In the genomic region with DNA sequence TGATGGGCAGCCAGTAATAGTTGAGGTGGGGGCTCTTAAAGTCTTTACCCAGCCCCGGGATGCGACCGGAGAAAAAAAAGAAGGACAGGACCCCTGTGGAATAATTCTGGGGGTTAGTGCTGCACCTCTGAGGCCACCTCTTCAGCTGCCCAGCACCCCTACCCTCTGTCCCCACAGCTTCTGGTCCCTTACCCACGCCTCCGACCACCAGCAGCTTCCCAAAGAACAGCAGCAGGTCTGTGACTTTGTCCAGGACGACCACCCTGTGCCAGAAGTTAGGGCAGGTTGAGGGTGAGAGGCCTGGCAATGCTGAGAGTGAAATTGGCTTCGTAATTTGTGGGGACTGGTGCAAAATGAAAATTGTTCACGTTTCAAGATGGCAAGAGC, we compare ENCODE assay signal across 18 cellular contexts. TPM values are rescaled to one million over a fixed set of nuclear protein-coding genes. Genes with fewer than 3 reads are reported as not detected.
DNase-seq lines count a peak whose midpoint lies in the region; ATAC-seq, FAIRE-seq and TF ChIP-seq lines count a peak whose summit lies in the region.
"Had no signal": no experiment of that assay in that cellular context is flagged by ENCODE, and none has a peak within 500 bp of the region (broad histone marks: within the 10 kb centered on the region; RNA-seq: fewer than 3 reads in every experiment).

No MANE protein-coding gene starts in this region.

- no peaks in the 10 kb centered on the region for H3K9me3 Mint-ChIP-seq in T-helper 2 cell treated with Interferon-gamma antibody and Interleukin-4, amounts not matched to agents 5 μg/mL and 100 μg/mL, for 36 hours
- H3K9me3 Mint-ChIP-seq in neural progenitor cell, result no peaks in the 10 kb centered on the region
- H3K9me3 Mint-ChIP-seq: activated CD4-positive, alpha-beta T cell treated with anti-CD3 and anti-CD28 coated beads, Interleukin-2, amount 10 ng/mL, durations not matched to agents 24 days and 14 days; immature natural killer cell had no signal

- H3K79me2 ChIP-seq in Loucy (ENCODE audit: insufficient read depth, low read length), result peaks cover 15% of the 10 kb centered on the region
- peaks cover 24% of the 10 kb centered on the region for H3K79me2 ChIP-seq in K562 (ENCODE audit: control insufficient read depth, insufficient read depth, low read length)
- H3K79me2 ChIP-seq in neural progenitor cell (ENCODE audit: low read depth), result peaks cover 6% of the 10 kb centered on the region

- intact Hi-C loops in K562 (cut with micrococcal nuclease), result no loop called here

- H3K9ac ChIP-seq in Loucy (ENCODE audit: low read depth, low read length, poor library complexity, severe bottlenecking) (peak overlapping the region; percentile 89), K562 (ENCODE audit: insufficient read depth in 1 of 2, low read depth in 2 of 2, low read length in 2 of 2) (peak overlapping the region in 1 of 2 experiments; percentile 74; a peak in 2 of 4 replicates), neural progenitor cell (no peak overlapping the region)

- CTCF ChIA-PET in K562 (lab: Yijun Ruan, JAX; ENCODE audit: low intra/inter-chr PET ratio), result interaction anchor here (0.8 kb wide), 1 partner anchor 92 kb away, joined by 4 read pairs; no protein-coding TSS in a partner anchor

- FAIRE-seq in K562 (lab: Jason Lieb, UNC), result no peak

- ATAC-seq in K562, result no peak
- ATAC-seq in GM18502 (IDR thresholded peaks at IDR 0.05; ENCODE audit: poor library complexity, unreplicated experiment), result no peak
- ATAC-seq: heart left ventricle had no signal

- peaks cover 19% of the 10 kb centered on the region for H3K4me1 Mint-ChIP-seq in T-helper 2 cell treated with Interferon-gamma antibody and Interleukin-4, amounts not matched to agents 5 μg/mL and 100 μg/mL, for 36 hours (ENCODE audit: low read depth)
- H3K4me1 Mint-ChIP-seq in neural progenitor cell, result peaks cover 42% of the 10 kb centered on the region

- H3K27me3 Mint-ChIP-seq in T-helper 2 cell treated with Interferon-gamma antibody and Interleukin-4, amounts not matched to agents 5 μg/mL and 100 μg/mL, for 36 hours (ENCODE audit: low read depth), result no peaks in the 10 kb centered on the region
- H3K27me3 Mint-ChIP-seq in neural progenitor cell (ENCODE audit: insufficient read depth, low read depth), result peaks cover 10% of the 10 kb centered on the region
- H3K27me3 Mint-ChIP-seq: progenitor cell of endocrine pancreas had no signal

- peaks cover 8% of the 10 kb centered on the region for H3K9me1 ChIP-seq in K562 (ENCODE audit: control insufficient read depth, insufficient read depth, low read length)

- peak overlapping the region; percentile 96 for H3K4me3 ChIP-seq in Loucy (ENCODE audit: low read length, poor library complexity, severe bottlenecking)
- no peak overlapping the region for H3K4me3 ChIP-seq in K562
- no peak overlapping the region for H3K4me3 ChIP-seq in neural progenitor cell

- peak overlapping the region; percentile 34 for H3K4me3 Mint-ChIP-seq in T-helper 2 cell treated with Interferon-gamma antibody and Interleukin-4, amounts not matched to agents 5 μg/mL and 100 μg/mL, for 36 hours
- peak overlapping the region; percentile 98 for H3K4me3 Mint-ChIP-seq in neural progenitor cell

- peak overlapping the region; percentile 92 for H3K4me2 ChIP-seq in Loucy (ENCODE audit: low read depth, low read length, poor library complexity, severe bottlenecking)
- no peak overlapping the region for H3K4me2 ChIP-seq in K562 (ENCODE audit: insufficient read depth, low read length)
- H3K4me2 ChIP-seq in neural progenitor cell, result peak overlapping the region; percentile 74

- in situ Hi-C loops in K562 (cut with MboI), result loop anchor here (5.0 kb wide), 1 partner anchor 203 kb away; a partner anchor contains a TSS
- in situ Hi-C loops in G401 (cut with HindIII; ENCODE audit: low sequenced_read_pairs), result no loop called here

- POLR2A ChIA-PET in K562 (lab: Yijun Ruan, JAX), result interaction anchor here (0.7 to 4.3 kb wide), 13 partner anchors 11 to 212 kb away, joined by 3 to 123 read pairs (median 5); a partner anchor contains a TSS

- no peak for TF ChIP-seq RAD21 in K562 (CRISPR knock-in tag; conservative IDR thresholded peaks at IDR 0.05 in 1 of 2, IDR thresholded peaks at IDR 0.05 in 1 of 2)

- H3K4me1 ChIP-seq in Loucy (ENCODE audit: insufficient read depth, low read length, poor library complexity, severe bottlenecking), result peaks cover 21% of the 10 kb centered on the region
- peaks cover 13 to 49% of the 10 kb centered on the region in 2 experiments; a peak in 4 of 5 replicates for H3K4me1 ChIP-seq in K562 (replicated peaks in 1 of 2; ENCODE audit: control insufficient read depth in 2 of 2, insufficient read depth in 2 of 2, low read length in 2 of 2)
- no peaks in the 10 kb centered on the region for H3K4me1 ChIP-seq in neural progenitor cell

- 71% methylated on average over 8 of the region's 8 CpGs for WGBS in K562 (ENCODE audit: insufficient coverage, low coverage, missing lambda C conversion rate)

- H2AFZ ChIP-seq in Loucy (ENCODE audit: low read length) (no peak overlapping the region), K562 (ENCODE audit: low read depth, low read length) (no peak overlapping the region), neural progenitor cell (replicated peaks) (no peak overlapping the region)

- H3K27ac ChIP-seq in K562 (ENCODE audit: extremely low read depth, low read depth, low read length) (no peak overlapping the region), neural progenitor cell (no peak overlapping the region)

- H4K20me1 ChIP-seq in Loucy (ENCODE audit: insufficient read depth, low read length, poor library complexity, severe bottlenecking) (no peaks in the 10 kb centered on the region), K562 (replicated peaks; ENCODE audit: control insufficient read depth, insufficient read depth, low read length) (no peaks in the 10 kb centered on the region), neural progenitor cell (ENCODE audit: low read depth) (no peaks in the 10 kb centered on the region)

- no peaks in the 10 kb centered on the region for H3K9me2 ChIP-seq in Loucy (replicated peaks; ENCODE audit: low read depth, low read length)

- no peak for TF ChIP-seq POLR2A in K562 (conservative IDR thresholded peaks at IDR 0.05)

- no peaks in the 10 kb centered on the region for H3K27me3 ChIP-seq in Loucy (ENCODE audit: insufficient read depth, low read length, poor library complexity, severe bottlenecking)
- peaks cover 0 to 4% of the 10 kb centered on the region in 2 experiments; a peak in 2 of 5 replicates for H3K27me3 ChIP-seq in K562 (ENCODE audit: control insufficient read depth in 2 of 2, insufficient read depth in 2 of 2, low read length in 2 of 2)
- H3K27me3 ChIP-seq in neural progenitor cell, result no peaks in the 10 kb centered on the region
- H3K27me3 ChIP-seq: heart left ventricle had no signal

- no TSS peak for BruUV-seq in K562 (replicated peaks; lab: Mats Ljungman, UMichigan)

- TF ChIP-seq EP300 in K562 (IDR thresholded peaks at IDR 0.05; ENCODE audit: low read length), result no peak

- H3K36me3 ChIP-seq in Loucy (ENCODE audit: insufficient read depth, low read length) (no peaks in the 10 kb centered on the region), K562 (ENCODE audit: control insufficient read depth, insufficient read depth, low read length) (peaks cover 32% of the 10 kb centered on the region; the same call in 2 of the 3 replicates), neural progenitor cell (no peaks in the 10 kb centered on the region)

- peaks cover 5% of the 10 kb centered on the region for H3K36me3 Mint-ChIP-seq in T-helper 2 cell treated with Interferon-gamma antibody and Interleukin-4, amounts not matched to agents 5 μg/mL and 100 μg/mL, for 36 hours (ENCODE audit: low read depth)
- H3K36me3 Mint-ChIP-seq in neural progenitor cell, result peaks cover 3% of the 10 kb centered on the region

- no peak overlapping the region for H3K27ac Mint-ChIP-seq in T-helper 2 cell treated with Interferon-gamma antibody and Interleukin-4, amounts not matched to agents 5 μg/mL and 100 μg/mL, for 36 hours
- H3K27ac Mint-ChIP-seq in neural progenitor cell, result peak overlapping the region; percentile 34

- TF ChIP-seq CTCF in Loucy (conservative IDR thresholded peaks at IDR 0.05; ENCODE audit: low read length) (no peak), K562 (IDR thresholded peaks at IDR 0.05 in 2 of 3, conservative IDR thresholded peaks at IDR 0.05 in 1 of 3; ENCODE audit: insufficient read depth in 2 of 3, low read depth in 1 of 3, low read length in 3 of 3) (no peak), neural progenitor cell (IDR thresholded peaks at IDR 0.05) (no peak)

- no peaks in the 10 kb centered on the region for H3F3A ChIP-seq in Loucy (ENCODE audit: low read depth)
- peaks cover 28% of the 10 kb centered on the region for H3F3A ChIP-seq in neural progenitor cell (ENCODE audit: low read depth)

- H3K9me3 ChIP-seq in Loucy (ENCODE audit: insufficient read depth, low read depth, low read length), result no peaks in the 10 kb centered on the region
- no peaks in the 10 kb centered on the region for H3K9me3 ChIP-seq in K562 (replicated peaks; ENCODE audit: control insufficient read depth, insufficient read depth, low read depth, low read length)
- no peaks in the 10 kb centered on the region for H3K9me3 ChIP-seq in neural progenitor cell (ENCODE audit: low read depth)
- H3K9me3 ChIP-seq: heart left ventricle had no signal

- no peak for DNase-seq in T-helper 2 cell treated with Interferon-gamma antibody and Interleukin-4, amounts not matched to agents 5 μg/mL and 100 μg/mL, for 36 hours (ENCODE audit: low spot score)
- DNase-seq in T-helper 2 cell, result no peak
- DNase-seq in K562 (ENCODE audit: extremely low read depth in 1 of 4, low spot score in 3 of 4), result no peak
- DNase-seq in neural progenitor cell (ENCODE audit: low spot score), result no peak
- no peak for DNase-seq in G401 (ENCODE audit: low spot score)
- DNase-seq in AG08396 (ENCODE audit: low spot score), result no peak
- DNase-seq: 8988T; activated CD4-positive, alpha-beta T cell treated with anti-CD3 and anti-CD28 coated beads, Interleukin-2, amount 10 ng/mL, durations not matched to agents 24 days and 14 days; activated naive CD4-positive, alpha-beta T cell; activated T-cell treated with anti-CD3 and anti-CD28 coated beads for 4 hours; heart left ventricle; immature natural killer cell; NCI-H187; NCI-H2227 treated with DMSO at 0.1 percent for 48 hours; RPMI8226 had no signal

RNA-seq across cellular contexts. Expression of a gene that starts 2.2 kb away (rescaled TPM):
- 67.7 and 179 TPM in 2 replicates for total RNA-seq in K562 (2011; cell fraction: chromatin; rRNA removed; ENCODE audit: low replicate concordance)
- 199 and 231 TPM in 2 replicates for total RNA-seq in K562 (2011; cell fraction: nucleolus; rRNA removed)
- 148 and 162 TPM in 2 replicates for total RNA-seq in K562 (2011; cell fraction: nucleoplasm; rRNA removed)
- total RNA-seq in K562 (2014; rRNA removed) (50.3 and 54.0 TPM in 2 replicates), K562 (2014; rRNA removed; fragmentation: Illumina TruSeq; extraction: Trizol) (30.9 and 33.6 TPM in 2 replicates), K562 (2015; rRNA removed; fragmentation: Illumina TruSeq; extraction: Trizol) (63.9 and 64.3 TPM in 2 replicates), K562 (2021) (44.8 and 51.0 TPM in 2 replicates), neural progenitor cell (ENCODE audit: low replicate concordance) (17.4 and 30.3 TPM in 2 replicates)
- polyA plus RNA-seq in K562 (2011; rRNA removed) (67.8 and 79.4 TPM in 2 replicates), K562 (2014; fragmentation: Illumina TruSeq; extraction: Trizol) (53.4 and 60.3 TPM in 2 replicates), K562 (2014; fragmentation: Nextera tagmentation; extraction: Ambion mirVana) (10 to 100 TPM; 14.8 to 20.6 TPM), K562 (2014; rRNA removed) (51.5 and 51.9 TPM in 2 replicates)
- 96.7 and 120 TPM in 2 replicates for polyA plus RNA-seq in K562 (2011; cell fraction: cytosol; rRNA removed)
- polyA plus RNA-seq in K562 (2011; cell fraction: nucleus; rRNA removed), result 72.0 and 94.4 TPM in 2 replicates
- 72.5 and 193 TPM in 2 replicates for polyA plus RNA-seq in K562 (2012)
- polyA minus RNA-seq in K562 (2011; rRNA and poly(A)+ RNA removed), result 39.7 and 44.9 TPM in 2 replicates
- 32.9 and 34.4 TPM in 2 replicates for polyA minus RNA-seq in K562 (2011; cell fraction: cytosol; rRNA and poly(A)+ RNA removed)
- 21.7 and 26.9 TPM in 2 replicates for polyA minus RNA-seq in K562 (2011; cell fraction: nucleus; rRNA and poly(A)+ RNA removed)
- total RNA-seq in G401 (2014; rRNA removed; shearing (Covaris generic)), result 212 and 231 TPM in 2 replicates

RNA-seq across cellular contexts. Expression of a gene that starts 14.0 kb away (rescaled TPM):
- total RNA-seq in K562 (2011; cell fraction: chromatin; rRNA removed; ENCODE audit: low replicate concordance), result 13.6 and 22.5 TPM in 2 replicates
- total RNA-seq in K562 (2011; cell fraction: nucleolus; rRNA removed), result 16.0 and 16.6 TPM in 2 replicates
- 10.0 and 15.2 TPM in 2 replicates for total RNA-seq in K562 (2011; cell fraction: nucleoplasm; rRNA removed)
- 7.9 and 9.8 TPM in 2 replicates for total RNA-seq in K562 (2014; rRNA removed)
- total RNA-seq in K562 (2014; rRNA removed; fragmentation: Illumina TruSeq; extraction: Trizol), result 7.3 and 10.3 TPM in 2 replicates
- 9.2 and 11.2 TPM in 2 replicates for total RNA-seq in K562 (2015; rRNA removed; fragmentation: Illumina TruSeq; extraction: Trizol)
- 13.6 and 18.6 TPM in 2 replicates for total RNA-seq in K562 (2021)
- 11.2 and 13.0 TPM in 2 replicates for polyA plus RNA-seq in K562 (2011; rRNA removed)
- polyA plus RNA-seq in K562 (2011; cell fraction: cytosol; rRNA removed), result 9.9 and 10.0 TPM in 2 replicates
- 15.2 and 17.2 TPM in 2 replicates for polyA plus RNA-seq in K562 (2011; cell fraction: nucleus; rRNA removed)
- 10.3 and 17.3 TPM in 2 replicates for polyA plus RNA-seq in K562 (2012)
- 12.1 and 13.0 TPM in 2 replicates for polyA plus RNA-seq in K562 (2014; fragmentation: Illumina TruSeq; extraction: Trizol)
- 10 to 100 TPM in 1 of 2 experiments, 1 to 10 TPM in 1; 9.0 to 12.8 TPM for polyA plus RNA-seq in K562 (2014; fragmentation: Nextera tagmentation; extraction: Ambion mirVana)
- polyA plus RNA-seq in K562 (2014; rRNA removed), result 13.6 TPM in 2 replicates
- 2.9 and 3.4 TPM in 2 replicates for polyA minus RNA-seq in K562 (2011; rRNA and poly(A)+ RNA removed)
- polyA minus RNA-seq in K562 (2011; cell fraction: cytosol; rRNA and poly(A)+ RNA removed), result 1.4 and 4.3 TPM in 2 replicates
- polyA minus RNA-seq in K562 (2011; cell fraction: nucleus; rRNA and poly(A)+ RNA removed), result 4.2 and 5.8 TPM in 2 replicates
- 0.32 and 0.93 TPM in 2 replicates for total RNA-seq in neural progenitor cell (ENCODE audit: low replicate concordance)
- total RNA-seq in G401 (2014; rRNA removed; shearing (Covaris generic)), result 0.18 and 0.41 TPM in 2 replicates
- total RNA-seq: activated CD4-positive, alpha-beta T cell treated with anti-CD3 and anti-CD28 coated beads, Interleukin-2, amount 10 ng/mL, durations not matched to agents 24 days and 14 days; heart left ventricle had no signal
- polyA plus RNA-seq: immature natural killer cell had no signal

RNA-seq across cellular contexts. Expression of a gene that starts 32.7 kb away (rescaled TPM):
- total RNA-seq in K562 (2011; cell fraction: chromatin; rRNA removed; ENCODE audit: low replicate concordance), result 69.0 and 119 TPM in 2 replicates
- total RNA-seq in K562 (2011; cell fraction: nucleolus; rRNA removed), result 74.9 and 75.4 TPM in 2 replicates
- 62.5 and 71.7 TPM in 2 replicates for total RNA-seq in K562 (2011; cell fraction: nucleoplasm; rRNA removed)
- total RNA-seq in K562 (2014; rRNA removed) (42.0 and 61.8 TPM in 2 replicates), K562 (2014; rRNA removed; fragmentation: Illumina TruSeq; extraction: Trizol) (16.5 and 24.5 TPM in 2 replicates), K562 (2015; rRNA removed; fragmentation: Illumina TruSeq; extraction: Trizol) (38.5 and 42.9 TPM in 2 replicates), K562 (2021) (61.7 and 63.8 TPM in 2 replicates), neural progenitor cell (ENCODE audit: low replicate concordance) (93.3 and 189 TPM in 2 replicates)
- polyA plus RNA-seq in K562 (2011; rRNA removed) (29.1 and 49.4 TPM in 2 replicates), K562 (2014; fragmentation: Illumina TruSeq; extraction: Trizol) (56.5 and 61.4 TPM in 2 replicates), K562 (2014; fragmentation: Nextera tagmentation; extraction: Ambion mirVana) (1 to 10 TPM; 2.1 to 4.1 TPM), K562 (2014; rRNA removed) (41.2 and 44.9 TPM in 2 replicates)
- 39.1 and 46.6 TPM in 2 replicates for polyA plus RNA-seq in K562 (2011; cell fraction: cytosol; rRNA removed)
- polyA plus RNA-seq in K562 (2011; cell fraction: nucleus; rRNA removed), result 121 and 148 TPM in 2 replicates
- polyA plus RNA-seq in K562 (2012), result 70.5 and 80.9 TPM in 2 replicates
- 31.6 and 42.3 TPM in 2 replicates for polyA minus RNA-seq in K562 (2011; rRNA and poly(A)+ RNA removed)
- 38.8 and 54.2 TPM in 2 replicates for polyA minus RNA-seq in K562 (2011; cell fraction: cytosol; rRNA and poly(A)+ RNA removed)
- polyA minus RNA-seq in K562 (2011; cell fraction: nucleus; rRNA and poly(A)+ RNA removed), result 16.0 and 25.3 TPM in 2 replicates
- total RNA-seq in G401 (2014; rRNA removed; shearing (Covaris generic)), result 57.7 and 95.3 TPM in 2 replicates

RNA-seq across cellular contexts. Expression of a gene that starts 37.1 kb away (rescaled TPM):
- 2.2 and 5.9 TPM in 2 replicates for total RNA-seq in K562 (2011; cell fraction: chromatin; rRNA removed; ENCODE audit: low replicate concordance)
- total RNA-seq in K562 (2011; cell fraction: nucleolus; rRNA removed), result 6.8 and 7.0 TPM in 2 replicates
- 2.7 and 2.9 TPM in 2 replicates for total RNA-seq in K562 (2011; cell fraction: nucleoplasm; rRNA removed)
- total RNA-seq in K562 (2014; rRNA removed) (4.6 and 9.6 TPM in 2 replicates), K562 (2014; rRNA removed; fragmentation: Illumina TruSeq; extraction: Trizol) (1.4 and 1.9 TPM in 2 replicates), K562 (2015; rRNA removed; fragmentation: Illumina TruSeq; extraction: Trizol) (6.3 and 7.0 TPM in 2 replicates), K562 (2021) (9.9 and 12.4 TPM in 2 replicates), neural progenitor cell (ENCODE audit: low replicate concordance) (8.4 and 25.6 TPM in 2 replicates)
- polyA plus RNA-seq in K562 (2011; rRNA removed) (2.6 and 4.1 TPM in 2 replicates), K562 (2014; fragmentation: Illumina TruSeq; extraction: Trizol) (7.0 and 12.4 TPM in 2 replicates), K562 (2014; fragmentation: Nextera tagmentation; extraction: Ambion mirVana) (under 1 TPM in 1 of 2 experiments, not detected in 1; 0.03 TPM), K562 (2014; rRNA removed) (9.1 and 10.4 TPM in 2 replicates)
- polyA plus RNA-seq in K562 (2011; cell fraction: cytosol; rRNA removed), result 4.1 and 8.1 TPM in 2 replicates
- 3.8 and 4.9 TPM in 2 replicates for polyA plus RNA-seq in K562 (2011; cell fraction: nucleus; rRNA removed)
- polyA plus RNA-seq in K562 (2012), result 15.0 and 15.4 TPM in 2 replicates
- polyA minus RNA-seq in K562 (2011; rRNA and poly(A)+ RNA removed), result 2.7 and 3.1 TPM in 2 replicates
- polyA minus RNA-seq in K562 (2011; cell fraction: cytosol; rRNA and poly(A)+ RNA removed), result 6.1 and 6.5 TPM in 2 replicates
- polyA minus RNA-seq in K562 (2011; cell fraction: nucleus; rRNA and poly(A)+ RNA removed), result 5.0 and 8.6 TPM in 2 replicates
- 20.0 and 22.3 TPM in 2 replicates for total RNA-seq in G401 (2014; rRNA removed; shearing (Covaris generic))
- polyA plus RNA-seq: immature natural killer cell had no signal

RNA-seq across cellular contexts. Expression of a gene that starts 37.3 kb away (rescaled TPM):
- total RNA-seq in K562 (2011; cell fraction: chromatin; rRNA removed; ENCODE audit: low replicate concordance), result 76.7 and 167 TPM in 2 replicates
- total RNA-seq in K562 (2011; cell fraction: nucleolus; rRNA removed), result 343 and 450 TPM in 2 replicates
- total RNA-seq in K562 (2011; cell fraction: nucleoplasm; rRNA removed), result 165 and 255 TPM in 2 replicates
- 197 and 320 TPM in 2 replicates for total RNA-seq in K562 (2014; rRNA removed)
- 24.2 and 51.2 TPM in 2 replicates for total RNA-seq in K562 (2014; rRNA removed; fragmentation: Illumina TruSeq; extraction: Trizol)
- total RNA-seq in K562 (2015; rRNA removed; fragmentation: Illumina TruSeq; extraction: Trizol), result 164 and 185 TPM in 2 replicates
- total RNA-seq in K562 (2021), result 227 and 299 TPM in 2 replicates
- polyA plus RNA-seq in K562 (2011; rRNA removed), result 35.3 and 91.9 TPM in 2 replicates
- polyA plus RNA-seq in K562 (2011; cell fraction: cytosol; rRNA removed), result 65.1 and 127 TPM in 2 replicates
- 111 and 176 TPM in 2 replicates for polyA plus RNA-seq in K562 (2011; cell fraction: nucleus; rRNA removed)
- polyA plus RNA-seq in K562 (2012), result 222 and 255 TPM in 2 replicates
- 49.0 and 89.3 TPM in 2 replicates for polyA plus RNA-seq in K562 (2014; fragmentation: Illumina TruSeq; extraction: Trizol)
- under 1 TPM; 0.27 to 0.62 TPM for polyA plus RNA-seq in K562 (2014; fragmentation: Nextera tagmentation; extraction: Ambion mirVana)
- polyA plus RNA-seq in K562 (2014; rRNA removed), result 81.7 and 86.4 TPM in 2 replicates
- polyA minus RNA-seq in K562 (2011; rRNA and poly(A)+ RNA removed), result 85.7 and 121 TPM in 2 replicates
- polyA minus RNA-seq in K562 (2011; cell fraction: cytosol; rRNA and poly(A)+ RNA removed), result 213 and 255 TPM in 2 replicates
- polyA minus RNA-seq in K562 (2011; cell fraction: nucleus; rRNA and poly(A)+ RNA removed), result 72.7 and 209 TPM in 2 replicates
- 35.3 and 65.1 TPM in 2 replicates for total RNA-seq in neural progenitor cell (ENCODE audit: low replicate concordance)
- total RNA-seq in G401 (2014; rRNA removed; shearing (Covaris generic)), result 201 and 209 TPM in 2 replicates
